Comparison of ENCODE assay signal across 18 cellular contexts in genomic region chr6:100271625-100272024, GRCh38.
DNase-seq lines count a peak whose midpoint lies in the region; ATAC-seq, FAIRE-seq and TF ChIP-seq lines count a peak whose summit lies in the region.
"Had no signal": no experiment of that assay in that cellular context is flagged by ENCODE, and none has a peak within 500 bp of the region (broad histone marks: within the 10 kb centered on the region; RNA-seq: fewer than 3 reads in every experiment).

No MANE protein-coding gene starts in this region.

- no peak overlapping the region for H3K4me3 ChIP-seq in IMR-90 (ENCODE audit: insufficient read depth, low read depth, low read length)
- H3K4me3 ChIP-seq in H1 (ENCODE audit: extremely low read depth in 1 of 4, insufficient read depth in 2 of 4, low read depth in 3 of 4, low read length in 4 of 4) = no peak overlapping the region
- H3K4me3 ChIP-seq in Peyer's patch = no peak overlapping the region

- no CpG with 5 or more reads among the region's 2 CpGs for WGBS in IMR-90 (ENCODE audit: extremely low coverage in 2 of 2, insufficient read length in 1 of 2), 2 experiments
- WGBS in H1 (ENCODE audit: extremely low coverage in 1 of 2, insufficient coverage in 1 of 2, insufficient read length in 1 of 2, insufficient replicate concordance in 2 of 2, low coverage in 1 of 2, low lambda C conversion rate in 2 of 2, missing lambda C conversion rate in 1 of 2), 2 experiments = 93% methylated on average over 2 of the region's 2 CpGs; no CpG with 5 or more reads in 1 of the 2 experiments

- H3K23me2 ChIP-seq in H1 (ENCODE audit: low read depth, low read length) = no peaks in the 10 kb centered on the region

- H3K27me3 ChIP-seq in IMR-90 (ENCODE audit: control insufficient read depth, insufficient read depth, low read length) (no peaks in the 10 kb centered on the region), H1 (replicated peaks in 1 of 4; ENCODE audit: control insufficient read depth in 3 of 4, extremely low read depth in 1 of 4, insufficient read depth in 3 of 4, low read length in 3 of 4) (no peaks in the 10 kb centered on the region), Peyer's patch (no peaks in the 10 kb centered on the region)

- in situ Hi-C loops in IMR-90 (cut with MboI; ENCODE audit: low sequenced_read_pairs) = no loop called here

- H4K91ac ChIP-seq in IMR-90 (ENCODE audit: insufficient read depth, low read depth, low read length) (no peak overlapping the region), H1 (replicated peaks; ENCODE audit: insufficient read length, low read length) (no peak overlapping the region)

- H4K8ac ChIP-seq in IMR-90 (ENCODE audit: low read depth in 2 of 2, low read length in 2 of 2) (no peak overlapping the region), H1 (ENCODE audit: extremely low read depth, insufficient read depth, low read length) (no peak overlapping the region)

- no peak for TF ChIP-seq POLR2A in IMR-90 (IDR thresholded peaks at IDR 0.05; ENCODE audit: low read depth, low read length)
- TF ChIP-seq POLR2A in H1 (IDR thresholded peaks at IDR 0.05; ENCODE audit: control extremely low read depth in 1 of 2, low read depth in 2 of 2, low read length in 2 of 2) = no peak
- TF ChIP-seq POLR2A in Peyer's patch (IDR thresholded peaks at IDR 0.05) = no peak

- H2AK5ac ChIP-seq in IMR-90 (ENCODE audit: low read depth, low read length) (no peak overlapping the region), H1 (ENCODE audit: low read depth, low read length) (no peak overlapping the region)

- H2BK5ac ChIP-seq in IMR-90 (ENCODE audit: low read depth, low read length, poor library complexity, severe bottlenecking) = no peak overlapping the region
- H2BK5ac ChIP-seq in H1 (ENCODE audit: low read depth, low read length) = no peak overlapping the region

- no TSS peak for BruUV-seq in IMR-90 (replicated peaks; lab: Mats Ljungman, UMichigan)

- peak overlapping the region; percentile 53; the same call in 1 of the 2 replicates for H2BK120ac ChIP-seq in IMR-90 (ENCODE audit: low read depth, low read length)
- no peak overlapping the region for H2BK120ac ChIP-seq in H1 (replicated peaks; ENCODE audit: low read depth, low read length)

- H2AFZ ChIP-seq in IMR-90 (replicated peaks; ENCODE audit: low read length, poor library complexity) (no peak overlapping the region), H1 (ENCODE audit: low read length) (no peak overlapping the region)

- H2BK12ac ChIP-seq in H1 (ENCODE audit: low read depth, low read length) = no peak overlapping the region

- H3K18ac ChIP-seq in IMR-90 (ENCODE audit: low read depth, low read length) = peak overlapping the region; percentile 31
- H3K18ac ChIP-seq in H1 (ENCODE audit: extremely low read depth, low read length) = no peak overlapping the region

- H3K4me2 ChIP-seq in IMR-90 (ENCODE audit: low read depth, low read length) = no peak overlapping the region
- H3K4me2 ChIP-seq in H1 (ENCODE audit: insufficient read depth in 1 of 2, low read depth in 2 of 2, low read length in 2 of 2) = no peak overlapping the region

- no peak overlapping the region for H3K56ac ChIP-seq in IMR-90 (ENCODE audit: extremely low read depth, insufficient read depth, low read length)
- H3K56ac ChIP-seq in H1 (replicated peaks; ENCODE audit: insufficient read length, low read depth, low read length) = no peak overlapping the region

- H3K23ac ChIP-seq in IMR-90 (ENCODE audit: low read depth, low read length) = no peak overlapping the region
- H3K23ac ChIP-seq in H1 (ENCODE audit: insufficient read length) = no peak overlapping the region

- H3K4ac ChIP-seq in IMR-90 (ENCODE audit: low read depth, low read length) (peak overlapping the region; percentile 55; the same call in 1 of the 2 replicates), H1 (replicated peaks; ENCODE audit: insufficient read length, low read depth, low read length) (no peak overlapping the region)

- H2AK9ac ChIP-seq in IMR-90 (replicated peaks; ENCODE audit: low read depth, low read length, poor library complexity) = no peak overlapping the region

- no peak overlapping the region for H4K5ac ChIP-seq in IMR-90 (ENCODE audit: low read depth, low read length)
- no peak overlapping the region for H4K5ac ChIP-seq in H1 (ENCODE audit: insufficient read length, low read depth, low read length)

- H3K9me3 ChIP-seq in IMR-90 (ENCODE audit: control insufficient read depth, insufficient read depth, low read length) = no peaks in the 10 kb centered on the region
- H3K9me3 ChIP-seq in H1 (ENCODE audit: insufficient read depth in 2 of 2, low read depth in 1 of 2, low read length in 1 of 2) = peaks cover 0 to 6% of the 10 kb centered on the region in 2 experiments; a peak in 2 of 4 replicates
- no peaks in the 10 kb centered on the region for H3K9me3 ChIP-seq in Peyer's patch

- H3K9me1 ChIP-seq in IMR-90 (ENCODE audit: insufficient read depth, low read length) = 0 out of 2 replicates have a peak, but pooled peaks cover 6% of the 10 kb centered on the region

- H2BK20ac ChIP-seq in IMR-90 (ENCODE audit: low read depth, low read length) (peak overlapping the region; percentile 59), H1 (ENCODE audit: low read length) (no peak overlapping the region)

- no peaks in the 10 kb centered on the region for H4K20me1 ChIP-seq in IMR-90 (ENCODE audit: insufficient read depth, low read length)
- H4K20me1 ChIP-seq in H1 (replicated peaks in 1 of 2; ENCODE audit: control insufficient read depth in 1 of 2, insufficient read depth in 2 of 2, low read length in 2 of 2) = no peaks in the 10 kb centered on the region

- H2BK15ac ChIP-seq in IMR-90 (ENCODE audit: low read depth, low read length) = peak overlapping the region; percentile 89; the same call in 1 of the 3 replicates
- H2BK15ac ChIP-seq in H1 (ENCODE audit: low read length) = 0 out of 2 replicates have a peak overlapping the region, but pooled peaks have one; percentile 53

- TF ChIP-seq EP300 in H1 (IDR thresholded peaks at IDR 0.05; ENCODE audit: borderline replicate concordance in 1 of 2, low read depth in 2 of 2, low read length in 2 of 2) = no peak

- TF ChIP-seq CTCF in IMR-90 (conservative IDR thresholded peaks at IDR 0.05; ENCODE audit: low read depth, low read length) (no peak), H1 (IDR thresholded peaks at IDR 0.05; ENCODE audit: control extremely low read depth in 1 of 3, insufficient read depth in 1 of 3, low read depth in 1 of 3, low read length in 3 of 3) (no peak), Peyer's patch (IDR thresholded peaks at IDR 0.05) (no peak)

- ATAC-seq in IMR-90 (ENCODE audit: low read depth) = no peak
- no peak for ATAC-seq in HG02759 (IDR thresholded peaks at IDR 0.05; ENCODE audit: unreplicated experiment)
- ATAC-seq: HCT116 had no signal

- no peaks in the 10 kb centered on the region for H3K79me2 ChIP-seq in H1 (ENCODE audit: control insufficient read depth in 1 of 2, insufficient read depth in 2 of 2, low read length in 2 of 2)

- H3K4me1 ChIP-seq in IMR-90 (ENCODE audit: control insufficient read depth, insufficient read depth, low read length) = peaks cover 8% of the 10 kb centered on the region
- H3K4me1 ChIP-seq in H1 (replicated peaks in 1 of 4; ENCODE audit: control insufficient read depth in 3 of 4, insufficient read depth in 4 of 4, low read length in 3 of 4) = peaks cover 0 to 12% (median 4%) of the 10 kb centered on the region in 4 experiments; a peak in 2 of 7 replicates
- no peaks in the 10 kb centered on the region for H3K4me1 ChIP-seq in Peyer's patch

- CTCF ChIA-PET in IMR-90 (lab: Yijun Ruan, JAX) (interaction anchor here (1.7 kb wide), 1 partner anchor 11 kb away, joined by 3 read pairs; no protein-coding TSS in a partner anchor), H1 (lab: Charles Lee; ENCODE audit: partially characterized antibody) (interaction anchor here (0.5 to 1.3 kb wide), 3 partner anchors 49 to 431 kb away, joined by 3 read pairs; no protein-coding TSS in a partner anchor)

- POLR2A ChIA-PET in IMR-90 (lab: Charles Lee; ENCODE audit: unreplicated experiment) = no interaction called here
- POLR2A ChIA-PET in H1 (lab: Charles Lee; ENCODE audit: partially characterized antibody) = no interaction called here

- H3K36me3 ChIP-seq in IMR-90 (ENCODE audit: control insufficient read depth, insufficient read depth, low read length) (no peaks in the 10 kb centered on the region), H1 (ENCODE audit: control insufficient read depth in 2 of 4, insufficient read depth in 4 of 4, low read length in 3 of 4) (no peaks in the 10 kb centered on the region; a peak in 1 of 8 replicates), Peyer's patch (no peaks in the 10 kb centered on the region)

- H3K9ac ChIP-seq in IMR-90 (ENCODE audit: low read depth, low read length) = no peak overlapping the region
- no peak overlapping the region for H3K9ac ChIP-seq in H1 (replicated peaks in 1 of 4; ENCODE audit: extremely low read depth in 1 of 4, low read depth in 3 of 4, low read length in 3 of 4)

- dilution Hi-C loops in IMR-90 (cut with HindIII; ENCODE audit: low sequenced_read_pairs, unreplicated experiment) = no loop called here

- TF ChIP-seq RAD21 in IMR-90 (IDR thresholded peaks at IDR 0.05; ENCODE audit: low read length) (no peak), H1 (IDR thresholded peaks at IDR 0.05 in 1 of 2, conservative IDR thresholded peaks at IDR 0.05 in 1 of 2; ENCODE audit: low read depth in 2 of 2, low read length in 2 of 2) (no peak)

- no peak for FAIRE-seq in H1 (lab: Jason Lieb, UNC)
- FAIRE-seq: GM12891, GM18507 had no signal

- intact Hi-C loops in IMR-90 (cut with micrococcal nuclease) = no loop called here

- H3K79me1 ChIP-seq in IMR-90 (ENCODE audit: low read depth in 1 of 2, low read length in 2 of 2) (no peaks in the 10 kb centered on the region), H1 (ENCODE audit: low read depth, low read length) (no peaks in the 10 kb centered on the region)

- DNase-seq in IMR-90 = no peak
- peak; percentile 78 for DNase-seq in OCI-M1 (lab: John Stamatoyannopoulos, UW)
- no peak for DNase-seq in H1 (ENCODE audit: low read depth in 1 of 2, low spot score in 2 of 2)
- DNase-seq in activated CD8-positive, alpha-beta memory T cell treated with anti-CD3 and anti-CD28 coated beads, Interleukin-2, amount 50 U/mL, for 4 hours = no peak
- no peak for DNase-seq in globus pallidus (ENCODE audit: low spot score)
- no peak for DNase-seq in Peyer's patch
- DNase-seq: C1 segment of cervical spinal cord; Calu3; CD4-positive, alpha-beta memory T cell; COR-L47; DMS53; DMS79 treated with DMSO at 0.1 percent for 48 hours; GF-D8; H9 had no signal

- H3K14ac ChIP-seq in IMR-90 (replicated peaks; ENCODE audit: low read depth, low read length) (no peak overlapping the region), H1 (ENCODE audit: insufficient read length) (no peak overlapping the region)

- H3K27ac ChIP-seq in IMR-90 (ENCODE audit: insufficient read depth, low read length) = no peak overlapping the region
- no peak overlapping the region for H3K27ac ChIP-seq in H1 (ENCODE audit: low read depth, low read length)
- no peak overlapping the region for H3K27ac ChIP-seq in Peyer's patch

TF ChIP-seq in IMR-90, 13 proteins besides CTCF, POLR2A, EP300 and RAD21 (continues in another document):
- TF ChIP-seq MAFK (IDR thresholded peaks at IDR 0.05; ENCODE audit: low read depth, low read length) (no peak), RFX5 (IDR thresholded peaks at IDR 0.05; ENCODE audit: low read depth, low read length) (no peak)

TF ChIP-seq in H1, 55 proteins besides CTCF, POLR2A, EP300 and RAD21 (continues in another document):
- no peak for TF ChIP-seq HDAC6 (IDR thresholded peaks at IDR 0.05; ENCODE audit: low read depth, low read length)
- TF ChIP-seq ASH2L (IDR thresholded peaks at IDR 0.05; ENCODE audit: low read length) = no peak
